1 cellular context compared by ENCODE assay signal in the genomic region with DNA sequence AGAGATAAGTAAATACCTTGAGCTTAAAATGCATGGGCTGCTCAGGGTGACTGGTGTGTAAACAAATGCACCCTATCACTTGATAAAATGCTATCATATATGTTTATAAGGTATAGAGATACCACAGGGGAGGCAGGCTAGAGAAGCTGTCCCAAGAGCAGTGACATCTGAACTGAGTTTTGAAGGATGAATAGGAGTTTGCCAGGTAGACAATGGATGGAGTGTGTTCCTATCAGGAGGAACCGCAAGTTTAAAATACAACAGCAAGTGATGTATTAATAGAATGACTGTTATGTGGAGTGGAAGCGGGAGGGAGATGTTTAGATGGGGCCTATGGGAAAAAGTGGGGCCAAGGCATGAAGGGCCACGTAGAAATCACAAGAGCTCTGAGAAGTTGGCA.
TF ChIP-seq lines count a peak whose summit lies in the region.

No MANE protein-coding gene starts in this region.

TF ChIP-seq in GM12878, 131 proteins besides CTCF, POLR2A, EP300 and RAD21:
- TF ChIP-seq NFIC (IDR thresholded peaks at IDR 0.05; ENCODE audit: low read depth, low read length) (no peak), CREM (IDR thresholded peaks at IDR 0.05; ENCODE audit: low read depth) (no peak), IKZF2 (IDR thresholded peaks at IDR 0.05) (no peak), CHD2 (IDR thresholded peaks at IDR 0.05; ENCODE audit: borderline replicate concordance, low read depth, low read length) (no peak), YBX1 (IDR thresholded peaks at IDR 0.05) (no peak), TBL1XR1 (IDR thresholded peaks at IDR 0.05; ENCODE audit: low read depth, low read length) (no peak)
- TF ChIP-seq, protein P1, sequence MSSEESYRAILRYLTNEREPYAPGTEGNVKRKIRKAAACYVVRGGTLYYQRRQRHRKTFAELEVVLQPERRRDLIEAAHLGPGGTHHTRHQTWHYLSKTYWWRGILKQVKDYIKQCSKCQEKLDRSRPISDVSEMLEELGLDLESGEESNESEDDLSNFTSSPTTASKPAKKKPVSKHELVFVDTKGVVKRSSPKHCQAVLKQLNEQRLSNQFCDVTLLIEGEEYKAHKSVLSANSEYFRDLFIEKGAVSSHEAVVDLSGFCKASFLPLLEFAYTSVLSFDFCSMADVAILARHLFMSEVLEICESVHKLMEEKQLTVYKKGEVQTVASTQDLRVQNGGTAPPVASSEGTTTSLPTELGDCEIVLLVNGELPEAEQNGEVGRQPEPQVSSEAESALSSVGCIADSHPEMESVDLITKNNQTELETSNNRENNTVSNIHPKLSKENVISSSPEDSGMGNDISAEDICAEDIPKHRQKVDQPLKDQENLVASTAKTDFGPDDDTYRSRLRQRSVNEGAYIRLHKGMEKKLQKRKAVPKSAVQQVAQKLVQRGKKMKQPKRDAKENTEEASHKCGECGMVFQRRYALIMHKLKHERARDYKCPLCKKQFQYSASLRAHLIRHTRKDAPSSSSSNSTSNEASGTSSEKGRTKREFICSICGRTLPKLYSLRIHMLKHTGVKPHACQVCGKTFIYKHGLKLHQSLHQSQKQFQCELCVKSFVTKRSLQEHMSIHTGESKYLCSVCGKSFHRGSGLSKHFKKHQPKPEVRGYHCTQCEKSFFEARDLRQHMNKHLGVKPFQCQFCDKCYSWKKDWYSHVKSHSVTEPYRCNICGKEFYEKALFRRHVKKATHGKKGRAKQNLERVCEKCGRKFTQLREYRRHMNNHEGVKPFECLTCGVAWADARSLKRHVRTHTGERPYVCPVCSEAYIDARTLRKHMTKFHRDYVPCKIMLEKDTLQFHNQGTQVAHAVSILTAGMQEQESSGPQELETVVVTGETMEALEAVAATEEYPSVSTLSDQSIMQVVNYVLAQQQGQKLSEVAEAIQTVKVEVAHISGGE (CRISPR knock-in tag; IDR thresholded peaks at IDR 0.05) = no peak
- TF ChIP-seq, protein P2, sequence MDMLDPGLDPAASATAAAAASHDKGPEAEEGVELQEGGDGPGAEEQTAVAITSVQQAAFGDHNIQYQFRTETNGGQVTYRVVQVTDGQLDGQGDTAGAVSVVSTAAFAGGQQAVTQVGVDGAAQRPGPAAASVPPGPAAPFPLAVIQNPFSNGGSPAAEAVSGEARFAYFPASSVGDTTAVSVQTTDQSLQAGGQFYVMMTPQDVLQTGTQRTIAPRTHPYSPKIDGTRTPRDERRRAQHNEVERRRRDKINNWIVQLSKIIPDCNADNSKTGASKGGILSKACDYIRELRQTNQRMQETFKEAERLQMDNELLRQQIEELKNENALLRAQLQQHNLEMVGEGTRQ (IDR thresholded peaks at IDR 0.05; ENCODE audit: borderline replicate concordance, low read depth, low read length) = no peak
- TF ChIP-seq, protein P3, sequence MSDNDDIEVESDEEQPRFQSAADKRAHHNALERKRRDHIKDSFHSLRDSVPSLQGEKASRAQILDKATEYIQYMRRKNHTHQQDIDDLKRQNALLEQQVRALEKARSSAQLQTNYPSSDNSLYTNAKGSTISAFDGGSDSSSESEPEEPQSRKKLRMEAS (IDR thresholded peaks at IDR 0.05; ENCODE audit: low read depth, low read length) = no peak
